Comparison of ENCODE assay signal across 9 cellular contexts in the genomic region with DNA sequence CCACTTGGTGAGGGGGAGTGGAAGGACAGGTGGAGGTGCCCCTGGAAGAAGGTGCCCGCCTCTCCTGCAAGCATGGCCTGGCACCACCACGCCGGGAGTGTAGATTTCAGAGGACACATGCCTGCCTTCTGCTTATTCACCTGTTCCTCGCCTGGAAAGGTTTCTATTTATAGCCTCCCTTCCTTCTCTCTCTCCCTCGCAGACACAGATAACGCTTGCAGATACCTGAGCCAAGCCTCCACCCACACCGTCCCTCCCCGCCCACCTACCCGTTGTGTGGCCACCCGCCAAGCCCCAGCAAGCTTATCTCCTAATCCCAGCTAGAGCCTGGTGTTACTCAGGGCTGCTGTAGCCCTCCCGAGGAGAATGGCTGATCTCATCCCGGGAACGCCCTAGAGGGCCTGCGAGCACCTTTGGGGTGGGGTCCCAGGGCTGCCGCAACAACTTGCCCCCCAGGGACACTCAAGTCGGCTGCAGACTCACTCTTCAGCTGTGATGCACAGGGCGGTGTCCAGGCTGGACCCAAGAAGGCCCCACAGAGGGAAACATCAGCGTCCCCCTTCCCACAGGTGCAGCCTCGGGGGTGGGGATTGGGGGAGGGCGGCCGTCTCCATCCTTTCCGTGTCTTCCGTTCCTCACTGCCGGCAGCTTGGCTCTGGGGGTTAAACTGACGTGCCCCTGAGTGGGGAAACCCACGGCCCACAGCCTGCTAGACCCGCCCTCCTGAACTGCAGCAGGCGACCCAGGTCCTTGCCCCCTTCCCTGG. TPM values are rescaled to one million over a fixed set of nuclear protein-coding genes. Genes with fewer than 3 reads are reported as not detected.
DNase-seq lines count a peak whose midpoint lies in the region; ATAC-seq, FAIRE-seq and TF ChIP-seq lines count a peak whose summit lies in the region.
"Had no signal": no experiment of that assay in that cellular context is flagged by ENCODE, and none has a peak within 500 bp of the region (broad histone marks: within the 10 kb centered on the region; RNA-seq: fewer than 3 reads in every experiment).

No MANE protein-coding gene starts in this region.

- no peaks in the 10 kb centered on the region for H3K36me3 Mint-ChIP-seq in natural killer cell
- no peaks in the 10 kb centered on the region for H3K36me3 Mint-ChIP-seq in natural killer cell treated with Interleukin-12 subunit alpha and Interleukin-12 subunit beta and Interleukin-15 and Interleukin-18, amount 100 ng/mL, for 72 hours

- no peak for DNase-seq in natural killer cell
- DNase-seq in natural killer cell treated with Interleukin-12 subunit alpha and Interleukin-12 subunit beta and Interleukin-15 and Interleukin-18, amount 100 ng/mL, for 72 hours (ENCODE audit: low spot score), result no peak
- DNase-seq in NCI-H82 treated with DMSO at 0.1 percent for 48 hours (lab: John Stamatoyannopoulos, UW; ENCODE audit: unreplicated experiment), result peak; percentile 43
- DNase-seq in left kidney (ENCODE audit: low read depth, low spot score), result peak; percentile 34
- no peak for DNase-seq in A172 (ENCODE audit: low spot score)
- no peak for DNase-seq in HTR-8/SVneo (ENCODE audit: insufficient read length, low spot score)
- DNase-seq in NCI-H2227 treated with DMSO at 0.1 percent for 48 hours (lab: John Stamatoyannopoulos, UW), result no peak

- H3K9me3 Mint-ChIP-seq in natural killer cell, result no peaks in the 10 kb centered on the region
- no peaks in the 10 kb centered on the region for H3K9me3 Mint-ChIP-seq in natural killer cell treated with Interleukin-12 subunit alpha and Interleukin-12 subunit beta and Interleukin-15 and Interleukin-18, amount 100 ng/mL, for 72 hours

- no peak overlapping the region for H3K27ac Mint-ChIP-seq in natural killer cell
- H3K27ac Mint-ChIP-seq in natural killer cell treated with Interleukin-12 subunit alpha and Interleukin-12 subunit beta and Interleukin-15 and Interleukin-18, amount 100 ng/mL, for 72 hours, result no peak overlapping the region

- no peak for ATAC-seq in natural killer cell
- no peak for ATAC-seq in natural killer cell treated with Interleukin-12 subunit alpha and Interleukin-12 subunit beta and Interleukin-15 and Interleukin-18, amount 100 ng/mL, for 72 hours
- no peak for ATAC-seq in HG02759 (IDR thresholded peaks at IDR 0.05; ENCODE audit: unreplicated experiment)

- H3K27me3 Mint-ChIP-seq in natural killer cell (ENCODE audit: low read depth in 2 of 2), result no peaks in the 10 kb centered on the region
- H3K27me3 Mint-ChIP-seq in natural killer cell treated with Interleukin-12 subunit alpha and Interleukin-12 subunit beta and Interleukin-15 and Interleukin-18, amount 100 ng/mL, for 72 hours, result no peaks in the 10 kb centered on the region

- no peak for TF ChIP-seq CTCF in natural killer cell (IDR thresholded peaks at IDR 0.05)

- peak overlapping the region; percentile 49 for H3K4me3 Mint-ChIP-seq in natural killer cell
- no peak overlapping the region for H3K4me3 Mint-ChIP-seq in natural killer cell treated with Interleukin-12 subunit alpha and Interleukin-12 subunit beta and Interleukin-15 and Interleukin-18, amount 100 ng/mL, for 72 hours

- intact Hi-C loops in natural killer cell (cut with micrococcal nuclease), result loop anchor here (5.0 kb wide), 1 partner anchor 51 kb away; a partner anchor contains a TSS

- no peak for FAIRE-seq in HTR-8/SVneo (lab: Jason Lieb, UNC)

- H3K4me1 Mint-ChIP-seq in natural killer cell, result peaks cover 14 to 48% of the 10 kb centered on the region in 2 donors
- peaks cover 8 to 23% of the 10 kb centered on the region in 2 donors for H3K4me1 Mint-ChIP-seq in natural killer cell treated with Interleukin-12 subunit alpha and Interleukin-12 subunit beta and Interleukin-15 and Interleukin-18, amount 100 ng/mL, for 72 hours (ENCODE audit: low read depth in 2 of 2)

RNA-seq across cellular contexts. Expression of a gene that starts 1.9 kb away (rescaled TPM):
- total RNA-seq in natural killer cell, result 1 to 10 TPM; 8.2 to 9.2 (median 8.4) TPM
- 1 to 10 TPM in 1 of 2 donors, under 1 TPM in 1; 0.42 to 1.2 TPM for total RNA-seq in natural killer cell treated with Interleukin-12 subunit alpha and Interleukin-12 subunit beta and Interleukin-15 and Interleukin-18, amount 100 ng/mL, for 72 hours
- not detected in 2 replicates for total RNA-seq in A172 (2014; rRNA removed; shearing (Covaris generic))

RNA-seq across cellular contexts. Expression of a gene that starts 18.0 kb away (rescaled TPM):
- 100 to 1,000 TPM; 459 to 712 (median 501) TPM for total RNA-seq in natural killer cell
- 10 to 100 TPM; 29.1 to 49.4 TPM for total RNA-seq in natural killer cell treated with Interleukin-12 subunit alpha and Interleukin-12 subunit beta and Interleukin-15 and Interleukin-18, amount 100 ng/mL, for 72 hours
- 43.6 and 51.2 TPM in 2 replicates for total RNA-seq in A172 (2014; rRNA removed; shearing (Covaris generic))

RNA-seq across cellular contexts. Expression of a gene that starts 18.1 kb away (rescaled TPM):
- 10 to 100 TPM; 36.6 to 43.3 (median 39.9) TPM for total RNA-seq in natural killer cell
- total RNA-seq in natural killer cell treated with Interleukin-12 subunit alpha and Interleukin-12 subunit beta and Interleukin-15 and Interleukin-18, amount 100 ng/mL, for 72 hours, result 10 to 100 TPM; 39.0 to 80.4 TPM
- 20.5 and 21.2 TPM in 2 replicates for total RNA-seq in A172 (2014; rRNA removed; shearing (Covaris generic))

RNA-seq across cellular contexts. Expression of a gene that starts 25.3 kb away (rescaled TPM):
- total RNA-seq in natural killer cell, result 100 to 1,000 TPM; 176 to 271 (median 185) TPM
- 100 to 1,000 TPM in 1 of 2 donors, 10 to 100 TPM in 1; 77.2 to 124 TPM for total RNA-seq in natural killer cell treated with Interleukin-12 subunit alpha and Interleukin-12 subunit beta and Interleukin-15 and Interleukin-18, amount 100 ng/mL, for 72 hours
- total RNA-seq in A172 (2014; rRNA removed; shearing (Covaris generic)), result 53.8 and 56.3 TPM in 2 replicates

RNA-seq across cellular contexts. Expression of a gene that starts 37.3 kb away (rescaled TPM):
- total RNA-seq in natural killer cell, result 1,000 to 10,000 TPM; 1,001 to 1,351 (median 1,051) TPM
- 100 to 1,000 TPM; 268 to 386 TPM for total RNA-seq in natural killer cell treated with Interleukin-12 subunit alpha and Interleukin-12 subunit beta and Interleukin-15 and Interleukin-18, amount 100 ng/mL, for 72 hours
- total RNA-seq in A172 (2014; rRNA removed; shearing (Covaris generic)), result 0.19 TPM in 1 of 2 replicates, not detected in the other
- total RNA-seq: H4 had no signal

Comparison
In these comparisons a context has a peak if more than half of its experiments do, and no peak if none do; other contexts are left out.
1. DNase-seq: peak in NCI-H82 treated with DMSO at 0.1 percent for 48 hours (single experiment) and left kidney (single experiment); none in natural killer cell (single experiment), natural killer cell treated with Interleukin-12 subunit alpha and Interleukin-12 subunit beta and Interleukin-15 and Interleukin-18, amount 100 ng/mL, for 72 hours (single experiment), A172 (single experiment), HTR-8/SVneo (single experiment) and NCI-H2227 treated with DMSO at 0.1 percent for 48 hours (single experiment).